Comparison of ENCODE assay signal across 1 cellular context in the genomic region with DNA sequence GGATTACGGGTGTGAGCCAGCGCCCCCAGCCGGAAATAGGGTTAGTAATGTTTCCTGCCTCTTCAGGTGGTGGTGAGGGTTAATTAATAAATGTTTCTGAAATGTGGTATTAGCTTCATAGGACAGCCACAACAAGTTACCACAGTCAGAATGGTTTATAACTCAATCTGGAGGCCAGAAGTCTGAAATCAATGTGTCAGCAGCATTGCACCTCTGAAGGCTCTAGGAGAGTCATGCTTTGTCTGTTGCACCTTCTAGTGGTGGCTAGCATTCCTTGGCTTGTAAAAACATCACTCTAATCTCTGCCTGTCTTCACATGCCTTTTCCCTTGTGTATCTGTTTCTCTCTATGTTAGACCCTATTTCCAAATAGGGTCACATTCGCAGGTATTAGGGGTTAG.
TF ChIP-seq lines count a peak whose summit lies in the region.

No MANE protein-coding gene starts in this region.

TF ChIP-seq in WTC11, 78 proteins besides CTCF, POLR2A, EP300 and RAD21 (continued from another document):
- TF ChIP-seq FOXJ3 (CRISPR knock-in tag; IDR thresholded peaks at IDR 0.05; ENCODE audit: borderline replicate concordance) (no peak), HMGXB4 (CRISPR knock-in tag; IDR thresholded peaks at IDR 0.05) (no peak), IRF2 (CRISPR knock-in tag; IDR thresholded peaks at IDR 0.05; ENCODE audit: borderline replicate concordance, low read depth) (no peak)
